In genomic region chr12:125149160-125150108, GRCh38 we compare ENCODE assay signal across 10 cellular contexts. TPM values are rescaled to one million over a fixed set of nuclear protein-coding genes. Genes with fewer than 3 reads are reported as not detected.
A peak's percentile ranks its signal among the peaks of the same experiment; 100 is the strongest.
DNase-seq lines count a peak whose midpoint lies in the region; ATAC-seq lines count a peak whose summit lies in the region.
"Had no signal": no experiment of that assay in that cellular context is flagged by ENCODE, and none has a peak within 500 bp of the region (broad histone marks: within the 10 kb centered on the region; RNA-seq: fewer than 3 reads in every experiment).

No MANE protein-coding gene starts in this region.

- no peaks in the 10 kb centered on the region for H3K27me3 ChIP-seq in right cardiac atrium (ENCODE audit: control insufficient read depth, insufficient read depth)

- H3K9me3 ChIP-seq in right cardiac atrium (ENCODE audit: control insufficient read depth, low read length) = no peaks in the 10 kb centered on the region

- no peaks in the 10 kb centered on the region for H3K27me3 Mint-ChIP-seq in activated CD4-positive, alpha-beta T cell treated with anti-CD3 and anti-CD28 coated beads, Interleukin-2, amount 10 ng/mL, durations not matched to agents 7 days and 5 days
- peaks cover 2 to 4% of the 10 kb centered on the region in 2 donors for H3K27me3 Mint-ChIP-seq in T-cell
- H3K27me3 Mint-ChIP-seq: stimulated activated naive CD8-positive, alpha-beta T cell treated with anti-CD3 and anti-CD28 coated beads, Interleukin-15, amount 100 ng/mL, for 72 hours had no signal

- H3K27ac Mint-ChIP-seq in activated CD4-positive, alpha-beta T cell treated with anti-CD3 and anti-CD28 coated beads, Interleukin-2, amount 10 ng/mL, durations not matched to agents 7 days and 5 days = no peak overlapping the region
- no peak overlapping the region for H3K27ac Mint-ChIP-seq in T-cell

- H3K9me3 Mint-ChIP-seq in activated CD4-positive, alpha-beta T cell treated with anti-CD3 and anti-CD28 coated beads, Interleukin-2, amount 10 ng/mL, durations not matched to agents 7 days and 5 days = no peaks in the 10 kb centered on the region
- H3K9me3 Mint-ChIP-seq in T-cell = no peaks in the 10 kb centered on the region
- H3K9me3 Mint-ChIP-seq: stimulated activated naive CD8-positive, alpha-beta T cell treated with anti-CD3 and anti-CD28 coated beads, Interleukin-15, amount 100 ng/mL, for 72 hours had no signal

- ATAC-seq in GM18517 (IDR thresholded peaks at IDR 0.05; ENCODE audit: unreplicated experiment) (peak; percentile 94), GM21515 (IDR thresholded peaks at IDR 0.05; ENCODE audit: unreplicated experiment) (peak; percentile 94), HG03354 (IDR thresholded peaks at IDR 0.05; ENCODE audit: poor library complexity, severe bottlenecking, unreplicated experiment) (peak; percentile 98), right cardiac atrium (no peak), T-cell (replicated peaks in 1 of 4) (no peak)
- ATAC-seq: stimulated activated naive CD8-positive, alpha-beta T cell treated with anti-CD3 and anti-CD28 coated beads, Interleukin-15, amount 100 ng/mL, for 72 hours had no signal

- H3K4me3 Mint-ChIP-seq in activated CD4-positive, alpha-beta T cell treated with anti-CD3 and anti-CD28 coated beads, Interleukin-2, amount 10 ng/mL, durations not matched to agents 7 days and 5 days = no peak overlapping the region
- H3K4me3 Mint-ChIP-seq in T-cell = no peak overlapping the region
- H3K4me3 Mint-ChIP-seq: stimulated activated naive CD8-positive, alpha-beta T cell treated with anti-CD3 and anti-CD28 coated beads, Interleukin-15, amount 100 ng/mL, for 72 hours had no signal

- intact Hi-C loops in right cardiac atrium (cut with DNase I) = no loop called here

- POLR2A ChIA-PET in activated CD4-positive, alpha-beta T cell treated with anti-CD3 and anti-CD28 coated beads, Interleukin-2, amount 10 ng/mL, durations not matched to agents 7 days and 5 days (lab: Charles Lee) = no interaction called here
- POLR2A ChIA-PET in T-cell (lab: Charles Lee) = no interaction called here

- no peaks in the 10 kb centered on the region for H3K4me1 Mint-ChIP-seq in activated CD4-positive, alpha-beta T cell treated with anti-CD3 and anti-CD28 coated beads, Interleukin-2, amount 10 ng/mL, durations not matched to agents 7 days and 5 days
- no peaks in the 10 kb centered on the region for H3K4me1 Mint-ChIP-seq in T-cell

- CTCF ChIA-PET in activated CD4-positive, alpha-beta T cell treated with anti-CD3 and anti-CD28 coated beads, Interleukin-2, amount 10 ng/mL, durations not matched to agents 7 days and 5 days (lab: Charles Lee) = no interaction called here
- CTCF ChIA-PET in T-cell (lab: Charles Lee) = no interaction called here

- DNase-seq in cerebellum (ENCODE audit: low spot score) = peak; percentile 43
- no peak for DNase-seq in activated CD4-positive, alpha-beta T cell treated with anti-CD3 and anti-CD28 coated beads, Interleukin-2, amount 10 ng/mL, durations not matched to agents 7 days and 5 days
- no peak for DNase-seq in right cardiac atrium
- no peak for DNase-seq in NCI-H1105 treated with DMSO at 0.1 percent for 48 hours (lab: John Stamatoyannopoulos, UW)
- no peak for DNase-seq in T-cell
- DNase-seq: NCI-H2081; stimulated activated naive CD8-positive, alpha-beta T cell treated with anti-CD3 and anti-CD28 coated beads, Interleukin-15, amount 100 ng/mL, for 72 hours had no signal

- H3K27ac ChIP-seq in right cardiac atrium (ENCODE audit: low read length) = no peak overlapping the region

- H3K4me3 ChIP-seq in right cardiac atrium (ENCODE audit: low read length) = no peak overlapping the region

- no peaks in the 10 kb centered on the region for H3K4me1 ChIP-seq in right cardiac atrium (ENCODE audit: control insufficient read depth, insufficient read depth, low read length)

- no peaks in the 10 kb centered on the region for H3K36me3 Mint-ChIP-seq in activated CD4-positive, alpha-beta T cell treated with anti-CD3 and anti-CD28 coated beads, Interleukin-2, amount 10 ng/mL, durations not matched to agents 7 days and 5 days (ENCODE audit: low read depth)
- H3K36me3 Mint-ChIP-seq in T-cell = no peaks in the 10 kb centered on the region

- 74% methylated on average over 11 of the region's 11 CpGs for WGBS in right cardiac atrium

RNA-seq across cellular contexts. Expression of gene TMEM132B, which starts 36.8 kb away (rescaled TPM):
- total RNA-seq in cerebellum = 24.0 TPM
- total RNA-seq in activated CD4-positive, alpha-beta T cell treated with anti-CD3 and anti-CD28 coated beads, Interleukin-2, amount 10 ng/mL, durations not matched to agents 7 days and 5 days = not detected
- 10 to 100 TPM in 3 of 4 donors, 1 to 10 TPM in 1; 8.5 to 14.3 (median 11.8) TPM for total RNA-seq in right cardiac atrium
- polyA plus RNA-seq in right cardiac atrium = 1.4 TPM
- total RNA-seq in T-cell = under 1 TPM in 1 of 5 donors, not detected in 4; 0.07 TPM

Comparison
In these comparisons a context has a peak if more than half of its experiments do, and no peak if none do; other contexts are left out.
1. ATAC-seq: peak in GM18517 (single experiment), GM21515 (single experiment) and HG03354 (single experiment); none in right cardiac atrium (0 of 2) and T-cell (0 of 4).
2. RNA of gene TMEM132B, which starts 36.8 kb away (total RNA-seq): 24.0 TPM in cerebellum (single experiment) and 8.5 to 14.3 TPM in right cardiac atrium; not detected in activated CD4-positive, alpha-beta T cell treated with anti-CD3 and anti-CD28 coated beads, Interleukin-2, amount 10 ng/mL, durations not matched to agents 7 days and 5 days and 0.07 TPM in T-cell; every median in the first group is over 4 times any median in the second.